ENCODE assay signal across 8 cellular contexts in the genomic region with DNA sequence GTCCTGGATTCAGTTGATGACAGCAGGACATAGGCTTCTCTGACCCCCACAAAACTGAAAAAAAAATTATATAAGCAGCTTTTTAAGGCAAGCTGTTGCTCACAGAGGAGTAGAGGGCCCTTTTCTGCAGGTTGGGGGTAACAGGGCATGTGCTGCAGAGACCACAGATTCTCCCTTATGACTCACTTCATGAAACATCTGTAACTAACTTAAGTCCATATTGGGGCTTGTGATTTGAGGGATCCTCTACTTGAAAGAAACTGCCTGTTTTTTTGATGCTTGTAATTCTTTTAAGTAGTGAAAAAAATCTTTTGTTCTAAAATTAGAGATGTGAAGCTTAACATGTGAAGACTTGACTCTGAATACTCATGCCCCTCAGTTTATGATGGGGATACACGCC. TPM values are rescaled to one million over a fixed set of nuclear protein-coding genes. Genes with fewer than 3 reads are reported as not detected.
A peak's percentile ranks its signal among the peaks of the same experiment; 100 is the strongest.
DNase-seq lines count a peak whose midpoint lies in the region; ATAC-seq and TF ChIP-seq lines count a peak whose summit lies in the region.

No MANE protein-coding gene starts in this region.

- H3K36me3 Mint-ChIP-seq in WTC11 (peaks cover 57% of the 10 kb centered on the region), nephron progenitor cell (ENCODE audit: low read depth) (peaks cover 65% of the 10 kb centered on the region)

- H3K9me3 Mint-ChIP-seq in WTC11 (no peaks in the 10 kb centered on the region), nephron progenitor cell (no peaks in the 10 kb centered on the region)

- no peak for TF ChIP-seq CTCF in WTC11 (IDR thresholded peaks at IDR 0.05)
- TF ChIP-seq CTCF in nephron progenitor cell (IDR thresholded peaks at IDR 0.05), result no peak

- H3K4me1 Mint-ChIP-seq in WTC11, result peaks cover 4% of the 10 kb centered on the region; the same call in 1 of the 2 replicates
- no peaks in the 10 kb centered on the region for H3K4me1 Mint-ChIP-seq in nephron progenitor cell

- 37% methylated on average over 1 of the region's 1 CpG for WGBS in thymus

- H3K4me3 Mint-ChIP-seq in WTC11 (no peak overlapping the region), nephron progenitor cell (no peak overlapping the region)

- H3K4me1 ChIP-seq in thymus (ENCODE audit: control insufficient read depth, insufficient read depth, low read length), result no peaks in the 10 kb centered on the region

- peak; percentile 23 for DNase-seq in stimulated activated CD4-positive, alpha-beta T cell treated with anti-CD3 and anti-CD28 coated beads, Interleukin-15, amount 100 ng/mL, for 24 hours
- DNase-seq in stimulated activated CD4-positive, alpha-beta T cell treated with anti-CD3 and anti-CD28 coated beads, Interleukin-12 subunit alpha, Interleukin-12 subunit beta, amount 100 ng/mL, for 4 hours, result no peak
- DNase-seq in WTC11 (ENCODE audit: low spot score), result no peak
- no peak for DNase-seq in nephron progenitor cell
- DNase-seq in dermis blood vessel endothelial cell, result no peak
- DNase-seq in HEK293T (ENCODE audit: extremely low spot score), result no peak

- no peaks in the 10 kb centered on the region for H3K27me3 ChIP-seq in thymus (ENCODE audit: control insufficient read depth, insufficient read depth)

- peak; percentile 100 for ATAC-seq in HG02852 (IDR thresholded peaks at IDR 0.05; ENCODE audit: unreplicated experiment)
- no peak for ATAC-seq in WTC11

- POLR2A ChIA-PET in WTC11 (lab: Charles Lee) (interaction anchor here (1.1 kb wide), 1 partner anchor 17 kb away, joined by 3 read pairs; no protein-coding TSS in a partner anchor), HEK293T (lab: Yijun Ruan, JAX) (no interaction called here)

- peaks cover 57% of the 10 kb centered on the region for H3K36me3 ChIP-seq in thymus (ENCODE audit: control insufficient read depth, insufficient read depth)

- H3K27ac Mint-ChIP-seq in WTC11 (peak overlapping the region; percentile 34; the same call in 1 of the 2 replicates), nephron progenitor cell (no peak overlapping the region)

- H3K27ac ChIP-seq in thymus (ENCODE audit: low read depth), result peak overlapping the region; percentile 22

- CTCF ChIA-PET in WTC11 (lab: Charles Lee), result interaction anchor here (1.7 to 2.0 kb wide), 2 partner anchors 28 to 141 kb away, joined by 4 to 8 read pairs; no protein-coding TSS in a partner anchor
- CTCF ChIA-PET in HEK293T (lab: Yijun Ruan, JAX), result interaction anchor here (1.5 kb wide), 1 partner anchor 12 kb away, joined by 4 read pairs; no protein-coding TSS in a partner anchor

- H3K9me3 ChIP-seq in thymus (ENCODE audit: control insufficient read depth), result no peaks in the 10 kb centered on the region

- H3K27me3 Mint-ChIP-seq in WTC11 (ENCODE audit: low read depth) (no peaks in the 10 kb centered on the region), nephron progenitor cell (ENCODE audit: low read depth, poor library complexity) (no peaks in the 10 kb centered on the region)

- no peak overlapping the region for H3K4me3 ChIP-seq in thymus (ENCODE audit: low read length)

TF ChIP-seq in WTC11, 78 proteins besides CTCF, POLR2A, EP300 and RAD21:
- TF ChIP-seq GTF2I (CRISPR knock-in tag; conservative IDR thresholded peaks at IDR 0.05), result no peak
- TF ChIP-seq, protein P1, sequence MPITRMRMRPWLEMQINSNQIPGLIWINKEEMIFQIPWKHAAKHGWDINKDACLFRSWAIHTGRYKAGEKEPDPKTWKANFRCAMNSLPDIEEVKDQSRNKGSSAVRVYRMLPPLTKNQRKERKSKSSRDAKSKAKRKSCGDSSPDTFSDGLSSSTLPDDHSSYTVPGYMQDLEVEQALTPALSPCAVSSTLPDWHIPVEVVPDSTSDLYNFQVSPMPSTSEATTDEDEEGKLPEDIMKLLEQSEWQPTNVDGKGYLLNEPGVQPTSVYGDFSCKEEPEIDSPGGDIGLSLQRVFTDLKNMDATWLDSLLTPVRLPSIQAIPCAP (CRISPR knock-in tag; IDR thresholded peaks at IDR 0.05), result no peak
- no peak for TF ChIP-seq SOX15 (CRISPR knock-in tag; IDR thresholded peaks at IDR 0.05)
- no peak for TF ChIP-seq GRHL2 (CRISPR knock-in tag; IDR thresholded peaks at IDR 0.05; ENCODE audit: insufficient replicate concordance, severe bottlenecking)
- TF ChIP-seq CREB1 (CRISPR knock-in tag; IDR thresholded peaks at IDR 0.05), result no peak
- no peak for TF ChIP-seq ETV6 (CRISPR knock-in tag; IDR thresholded peaks at IDR 0.05)
- no peak for TF ChIP-seq ZNF671 (CRISPR knock-in tag; IDR thresholded peaks at IDR 0.05)

TF ChIP-seq in HEK293T, 16 proteins besides CTCF, POLR2A, EP300 and RAD21:
- TF ChIP-seq NFRKB (IDR thresholded peaks at IDR 0.05) (no peak), HDGF (IDR thresholded peaks at IDR 0.05; ENCODE audit: borderline replicate concordance) (no peak), SUZ12 (IDR thresholded peaks at IDR 0.05) (no peak), SP1 (IDR thresholded peaks at IDR 0.05) (no peak), ZNF384 (IDR thresholded peaks at IDR 0.05) (no peak), CTBP1 (IDR thresholded peaks at IDR 0.05; ENCODE audit: borderline replicate concordance) (no peak), L3MBTL2 (conservative IDR thresholded peaks at IDR 0.05) (no peak), TARDBP (IDR thresholded peaks at IDR 0.05) (no peak), ARNT (IDR thresholded peaks at IDR 0.05) (no peak), LEF1 (IDR thresholded peaks at IDR 0.05; ENCODE audit: borderline replicate concordance) (no peak), ELF4 (IDR thresholded peaks at IDR 0.05) (no peak), FOXM1 (IDR thresholded peaks at IDR 0.05; ENCODE audit: borderline replicate concordance) (no peak), FOXK2 (IDR thresholded peaks at IDR 0.05) (no peak), FOXA1 (IDR thresholded peaks at IDR 0.05) (no peak), BHLHE40 (IDR thresholded peaks at IDR 0.05; ENCODE audit: borderline replicate concordance) (no peak)
- TF ChIP-seq, protein P2, sequence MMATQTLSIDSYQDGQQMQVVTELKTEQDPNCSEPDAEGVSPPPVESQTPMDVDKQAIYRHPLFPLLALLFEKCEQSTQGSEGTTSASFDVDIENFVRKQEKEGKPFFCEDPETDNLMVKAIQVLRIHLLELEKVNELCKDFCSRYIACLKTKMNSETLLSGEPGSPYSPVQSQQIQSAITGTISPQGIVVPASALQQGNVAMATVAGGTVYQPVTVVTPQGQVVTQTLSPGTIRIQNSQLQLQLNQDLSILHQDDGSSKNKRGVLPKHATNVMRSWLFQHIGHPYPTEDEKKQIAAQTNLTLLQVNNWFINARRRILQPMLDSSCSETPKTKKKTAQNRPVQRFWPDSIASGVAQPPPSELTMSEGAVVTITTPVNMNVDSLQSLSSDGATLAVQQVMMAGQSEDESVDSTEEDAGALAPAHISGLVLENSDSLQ (IDR thresholded peaks at IDR 0.05), result no peak

RNA-seq across cellular contexts. Expression of a gene that starts 33.4 kb away (rescaled TPM):
- 459 to 522 TPM (median 466 TPM) in 3 replicates for total RNA-seq in WTC11 (2021)
- polyA plus RNA-seq in thymus, result 113 TPM
- total RNA-seq in dermis blood vessel endothelial cell, result 272 and 383 TPM in 2 replicates
